ENCODE assay signal across 8 cellular contexts in genomic region chr13:28137556-28137955, GRCh38. TPM values are rescaled to one million over a fixed set of nuclear protein-coding genes. Genes with fewer than 3 reads are reported as not detected.
DNase-seq lines count a peak whose midpoint lies in the region; ATAC-seq and TF ChIP-seq lines count a peak whose summit lies in the region.

No MANE protein-coding gene starts in this region.

- H3K27ac Mint-ChIP-seq in osteocyte (ENCODE audit: unreplicated experiment), result peak overlapping the region; percentile 99

- CTCF ChIA-PET in Panc1 (lab: Charles Lee), result interaction anchor here (0.7 kb wide), 1 partner anchor 25 kb away, joined by 6 read pairs; no protein-coding TSS in a partner anchor

- ATAC-seq in HG02763 (IDR thresholded peaks at IDR 0.05; ENCODE audit: unreplicated experiment) (peak; percentile 5), Panc1 (no peak)

- H3K9me3 ChIP-seq in Panc1 (ENCODE audit: control insufficient read depth, insufficient read depth, low read depth, low read length), result no peaks in the 10 kb centered on the region
- no peaks in the 10 kb centered on the region for H3K9me3 ChIP-seq in esophagus (ENCODE audit: control insufficient read depth in 2 of 2, insufficient read depth in 1 of 2, low read depth in 1 of 2, low read length in 1 of 2)

- peak overlapping the region; percentile 98 for H3K27ac ChIP-seq in Panc1 (ENCODE audit: low read length)
- peak overlapping the region; percentile 98 for H3K27ac ChIP-seq in esophagus (ENCODE audit: low read depth in 2 of 2, low read length in 1 of 2)

- peaks cover 10% of the 10 kb centered on the region for H3K4me1 ChIP-seq in Panc1 (ENCODE audit: control insufficient read depth, insufficient read depth, low read length)
- no peaks in the 10 kb centered on the region for H3K4me1 ChIP-seq in esophagus (ENCODE audit: control insufficient read depth in 2 of 2, insufficient read depth in 2 of 2, low read length in 1 of 2)

- POLR2A ChIA-PET in Panc1 (lab: Charles Lee), result interaction anchor here (0.7 kb wide), 1 partner anchor 67 kb away, joined by 5 read pairs; no protein-coding TSS in a partner anchor

- in situ Hi-C loops in Panc1 (cut with HindIII; ENCODE audit: low pct_unique_long_range_greater_than_20kb, low sequenced_read_pairs), result no loop called here

- 0% methylated on average over 11 of the region's 11 CpGs for WGBS in esophagus, 2 donors

- H3K4me3 ChIP-seq in GM12865 (ENCODE audit: low read depth, low read length), result peak overlapping the region; percentile 96
- H3K4me3 ChIP-seq in Panc1 (ENCODE audit: low read depth in 2 of 2, low read length in 2 of 2), result peak overlapping the region; percentile 72 to 85
- H3K4me3 ChIP-seq in esophagus (ENCODE audit: low read depth in 1 of 2, low read length in 2 of 2), result peak overlapping the region; percentile 85 to 95

- H3K36me3 ChIP-seq in Panc1 (ENCODE audit: control insufficient read depth, insufficient read depth, low read length), result peaks cover 6% of the 10 kb centered on the region; the same call in 1 of the 2 replicates
- H3K36me3 ChIP-seq in esophagus (ENCODE audit: control insufficient read depth in 2 of 2, insufficient read depth in 2 of 2, low read length in 1 of 2), result no peaks in the 10 kb centered on the region

- H3K4me1 Mint-ChIP-seq in osteocyte (ENCODE audit: unreplicated experiment), result peaks cover 37% of the 10 kb centered on the region

- TF ChIP-seq CTCF in GM12865 (IDR thresholded peaks at IDR 0.05; ENCODE audit: insufficient read depth, low read depth, low read length, missing control alignments) (no peak), Panc1 (IDR thresholded peaks at IDR 0.05) (no peak), osteocyte (IDR thresholded peaks at IDR 0.05) (no peak)

- no peak for DNase-seq in GM12865 (ENCODE audit: low read depth)
- no peak for DNase-seq in Panc1 (ENCODE audit: low read depth, low spot score)
- no peak for DNase-seq in osteocyte (ENCODE audit: extremely low spot score, unreplicated experiment)
- DNase-seq in SHP77 treated with DMSO at 0.1 percent for 48 hours (lab: John Stamatoyannopoulos, UW), result no peak
- no peak for DNase-seq in foreskin melanocyte
- DNase-seq in MV-4-11 (lab: John Stamatoyannopoulos, UW), result no peak

- no peaks in the 10 kb centered on the region for H3K36me3 Mint-ChIP-seq in osteocyte (ENCODE audit: unreplicated experiment)

- BruUV-seq in Panc1 (replicated peaks; lab: Mats Ljungman, UMichigan), result no TSS peak

- H3K9me3 Mint-ChIP-seq in osteocyte (ENCODE audit: unreplicated experiment), result no peaks in the 10 kb centered on the region

- peak overlapping the region; percentile 84 for H3K4me3 Mint-ChIP-seq in osteocyte (ENCODE audit: unreplicated experiment)

- no peaks in the 10 kb centered on the region for H3K27me3 Mint-ChIP-seq in osteocyte (ENCODE audit: unreplicated experiment)

- H3K27me3 ChIP-seq in Panc1 (ENCODE audit: control insufficient read depth, insufficient read depth, low read length), result no peaks in the 10 kb centered on the region
- H3K27me3 ChIP-seq in esophagus (ENCODE audit: control insufficient read depth in 1 of 2, insufficient read depth in 2 of 2, low read length in 2 of 2), result no peaks in the 10 kb centered on the region

- intact Hi-C loops in Panc1 (cut with micrococcal nuclease; ENCODE audit: unreplicated experiment), result no loop called here

RNA-seq across cellular contexts. Expression of gene PAN3, which starts 0.8 kb away (rescaled TPM):
- total RNA-seq in Panc1 (2021; ENCODE audit: unreplicated experiment) (18.5 TPM), osteocyte (32.7 and 35.1 TPM in 2 replicates)
- 7.1 TPM for polyA plus RNA-seq in Panc1 (2012; ENCODE audit: insufficient read length)
- polyA plus RNA-seq in esophagus, result 10 to 100 TPM in 1 of 2 donors, 1 to 10 TPM in 1; 7.0 to 13.2 TPM

RNA-seq across cellular contexts. Expression of gene FLT3, which starts 37.2 kb away (rescaled TPM):
- total RNA-seq in Panc1 (2021; ENCODE audit: unreplicated experiment), result 0.08 TPM
- not detected for polyA plus RNA-seq in Panc1 (2012; ENCODE audit: insufficient read length)
- polyA plus RNA-seq in esophagus, result under 1 TPM; 0.08 to 0.19 TPM
- total RNA-seq in osteocyte, result not detected in 2 replicates
